20 cellular contexts compared by ENCODE assay signal in the genomic region with DNA sequence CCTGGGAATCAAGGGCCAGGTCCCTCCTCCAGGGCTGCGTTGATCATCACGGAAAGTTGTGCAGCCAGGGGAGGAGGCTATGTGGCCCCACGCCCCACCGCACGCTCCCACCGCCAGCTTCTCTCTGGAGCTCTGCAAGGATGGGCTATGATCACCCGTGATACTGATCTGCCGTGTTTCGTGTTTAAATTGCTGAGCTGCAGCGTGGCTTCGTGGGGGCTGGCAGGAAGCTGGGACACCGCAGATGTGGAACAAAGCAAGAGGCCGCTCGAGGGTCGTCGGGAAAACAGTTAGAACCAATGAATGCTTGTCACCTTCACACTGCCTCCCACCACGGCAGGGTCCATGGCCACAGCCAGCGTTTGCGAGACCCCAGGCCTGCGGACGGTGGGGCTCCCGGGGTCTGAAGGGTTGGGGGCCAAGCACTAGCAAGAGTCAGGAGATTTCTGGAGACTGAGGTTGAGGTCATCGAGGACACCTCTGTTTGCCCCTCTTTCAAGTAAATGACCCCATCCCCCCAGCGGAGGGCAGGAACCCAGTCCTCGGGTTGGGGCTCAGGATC. TPM values are rescaled to one million over a fixed set of nuclear protein-coding genes. Genes with fewer than 3 reads are reported as not detected.
DNase-seq lines count a peak whose midpoint lies in the region; ATAC-seq lines count a peak whose summit lies in the region.
"Had no signal": no experiment of that assay in that cellular context is flagged by ENCODE, and none has a peak within 500 bp of the region (broad histone marks: within the 10 kb centered on the region; RNA-seq: fewer than 3 reads in every experiment).

No MANE protein-coding gene starts in this region.

- H3K4me3 ChIP-seq in BLaER1 treated with 17β-estradiol and CSF1 and Interleukin-3, amounts not matched to agents 10 nM and 100 nM = peak overlapping the region in 2 of 10 experiments; percentile 12 to 17; a peak in 3 of 20 replicates
- no peak overlapping the region for H3K4me3 ChIP-seq in mesendoderm (ENCODE audit: low read length)
- H3K4me3 ChIP-seq: pancreas, right atrium auricular region had no signal

- intact Hi-C loops in activated CD4-positive, alpha-beta T cell treated with anti-CD3 and anti-CD28 coated beads for 36 hours (cut with DNase I, micrococcal nuclease) = no loop called here
- intact Hi-C loops in activated CD4-positive, alpha-beta T cell treated with anti-CD3 and anti-CD28 coated beads, Interleukin-2, amount 10 ng/mL, durations not matched to agents 24 days and 14 days (cut with micrococcal nuclease) = no loop called here

- no peak overlapping the region for H2BK120ac ChIP-seq in mesendoderm (ENCODE audit: low read depth, low read length)

- H2AK5ac ChIP-seq in mesendoderm (ENCODE audit: low read length) = peak overlapping the region; percentile 38

- H4K20me1 ChIP-seq in BLaER1 treated with 17β-estradiol and CSF1 and Interleukin-3, amounts not matched to agents 10 nM and 100 nM = peaks cover 0 to 10% (median 0%) of the 10 kb centered on the region in 11 experiments; a peak in 2 of 22 replicates

- H3K4me2 ChIP-seq in BLaER1 treated with 17β-estradiol and CSF1 and Interleukin-3, amounts not matched to agents 10 nM and 100 nM = peak overlapping the region; percentile 38 to 91 (median 85)
- no peak overlapping the region for H3K4me2 ChIP-seq in mesendoderm (ENCODE audit: low read length)

- H3K4me3 Mint-ChIP-seq in activated CD4-positive, alpha-beta T cell treated with anti-CD3 and anti-CD28 coated beads for 36 hours = no peak overlapping the region
- no peak overlapping the region for H3K4me3 Mint-ChIP-seq in activated CD4-positive, alpha-beta T cell treated with anti-CD3 and anti-CD28 coated beads, Interleukin-2, amount 10 ng/mL, durations not matched to agents 24 days and 14 days
- H3K4me3 Mint-ChIP-seq in T-helper 17 cell = peak overlapping the region; percentile 21
- H3K4me3 Mint-ChIP-seq: activated B cell treated with CpG ODN at 0.5 μM for 24 hours, memory B cell had no signal

- CTCF ChIA-PET in activated CD4-positive, alpha-beta T cell treated with anti-CD3 and anti-CD28 coated beads for 36 hours (lab: Charles Lee) = no interaction called here

- no peak overlapping the region for H2BK5ac ChIP-seq in mesendoderm (ENCODE audit: low read length)

- H3K27ac Mint-ChIP-seq in activated CD4-positive, alpha-beta T cell treated with anti-CD3 and anti-CD28 coated beads for 36 hours = no peak overlapping the region
- no peak overlapping the region for H3K27ac Mint-ChIP-seq in activated CD4-positive, alpha-beta T cell treated with anti-CD3 and anti-CD28 coated beads, Interleukin-2, amount 10 ng/mL, durations not matched to agents 24 days and 14 days
- H3K27ac Mint-ChIP-seq in T-helper 17 cell = no peak overlapping the region
- H3K27ac Mint-ChIP-seq: activated B cell treated with CpG ODN at 0.5 μM for 24 hours, memory B cell had no signal

- no peaks in the 10 kb centered on the region for H3K9me3 Mint-ChIP-seq in activated CD4-positive, alpha-beta T cell treated with anti-CD3 and anti-CD28 coated beads for 36 hours (ENCODE audit: low read depth)
- H3K9me3 Mint-ChIP-seq in activated CD4-positive, alpha-beta T cell treated with anti-CD3 and anti-CD28 coated beads, Interleukin-2, amount 10 ng/mL, durations not matched to agents 24 days and 14 days = no peaks in the 10 kb centered on the region
- H3K9me3 Mint-ChIP-seq: activated B cell treated with CpG ODN at 0.5 μM for 24 hours, memory B cell had no signal

- H3K4me1 Mint-ChIP-seq in activated CD4-positive, alpha-beta T cell treated with anti-CD3 and anti-CD28 coated beads for 36 hours = peaks cover 36% of the 10 kb centered on the region
- H3K4me1 Mint-ChIP-seq in activated CD4-positive, alpha-beta T cell treated with anti-CD3 and anti-CD28 coated beads, Interleukin-2, amount 10 ng/mL, durations not matched to agents 24 days and 14 days = peaks cover 16% of the 10 kb centered on the region
- peaks cover 13% of the 10 kb centered on the region for H3K4me1 Mint-ChIP-seq in T-helper 17 cell

- H4K5ac ChIP-seq in mesendoderm (ENCODE audit: low read length) = no peak overlapping the region

- no peaks in the 10 kb centered on the region for H3K79me2 ChIP-seq in mesendoderm (ENCODE audit: control insufficient read depth, insufficient read depth, low read length)

- no peak overlapping the region for H3K4ac ChIP-seq in mesendoderm (ENCODE audit: low read depth, low read length)

- peaks cover 50 to 99% (median 82%) of the 10 kb centered on the region in 10 experiments for H3K4me1 ChIP-seq in BLaER1 treated with 17β-estradiol and CSF1 and Interleukin-3, amounts not matched to agents 10 nM and 100 nM
- no peaks in the 10 kb centered on the region for H3K4me1 ChIP-seq in mesendoderm (ENCODE audit: control insufficient read depth, low read depth, low read length)
- H3K4me1 ChIP-seq: right atrium auricular region had no signal

- peak; percentile 34 for ATAC-seq in activated CD4-positive, alpha-beta T cell treated with anti-CD3 and anti-CD28 coated beads for 36 hours
- no peak for ATAC-seq in T-helper 17 cell

- peak overlapping the region in 1 of 11 experiments; percentile 74; a peak in 2 of 22 replicates for H3K9ac ChIP-seq in BLaER1 treated with 17β-estradiol and CSF1 and Interleukin-3, amounts not matched to agents 10 nM and 100 nM
- H3K9ac ChIP-seq in mesendoderm (ENCODE audit: low read length) = no peak overlapping the region

- no peaks in the 10 kb centered on the region for H3K79me1 ChIP-seq in mesendoderm (ENCODE audit: low read length)

- no CpG with 5 or more reads among the region's 25 CpGs for WGBS in mesendoderm (ENCODE audit: extremely low coverage, insufficient coverage, low lambda C conversion rate)

- H3K18ac ChIP-seq in mesendoderm (ENCODE audit: low read length) = no peak overlapping the region

- H3K27me3 Mint-ChIP-seq in activated CD4-positive, alpha-beta T cell treated with anti-CD3 and anti-CD28 coated beads for 36 hours = no peaks in the 10 kb centered on the region
- peaks cover 2% of the 10 kb centered on the region for H3K27me3 Mint-ChIP-seq in activated CD4-positive, alpha-beta T cell treated with anti-CD3 and anti-CD28 coated beads, Interleukin-2, amount 10 ng/mL, durations not matched to agents 24 days and 14 days
- H3K27me3 Mint-ChIP-seq in T-helper 17 cell = no peaks in the 10 kb centered on the region
- H3K27me3 Mint-ChIP-seq: activated B cell treated with CpG ODN at 0.5 μM for 24 hours, memory B cell had no signal

- H4K8ac ChIP-seq in mesendoderm (ENCODE audit: low read depth, low read length) = no peak overlapping the region

- peak overlapping the region in 4 of 11 experiments; percentile 38 to 86 (median 84); a peak in 7 of 22 replicates for H3K27ac ChIP-seq in BLaER1 treated with 17β-estradiol and CSF1 and Interleukin-3, amounts not matched to agents 10 nM and 100 nM
- H3K27ac ChIP-seq in mesendoderm (ENCODE audit: low read depth, low read length) = no peak overlapping the region
- H3K27ac ChIP-seq: right atrium auricular region had no signal

- peak overlapping the region; percentile 78 for H3K56ac ChIP-seq in mesendoderm (ENCODE audit: low read length)

- peaks cover 16 to 41% (median 30%) of the 10 kb centered on the region in 11 experiments for H3K9me3 ChIP-seq in BLaER1 treated with 17β-estradiol and CSF1 and Interleukin-3, amounts not matched to agents 10 nM and 100 nM (replicated peaks in 1 of 11)
- no peaks in the 10 kb centered on the region for H3K9me3 ChIP-seq in T-helper 17 cell (ENCODE audit: control insufficient read depth, low read length, poor library complexity, severe bottlenecking)
- H3K9me3 ChIP-seq: pancreas, right atrium auricular region had no signal

- H3K36me3 Mint-ChIP-seq in activated CD4-positive, alpha-beta T cell treated with anti-CD3 and anti-CD28 coated beads for 36 hours (ENCODE audit: low read depth) = no peaks in the 10 kb centered on the region
- H3K36me3 Mint-ChIP-seq in activated CD4-positive, alpha-beta T cell treated with anti-CD3 and anti-CD28 coated beads, Interleukin-2, amount 10 ng/mL, durations not matched to agents 24 days and 14 days (ENCODE audit: low read depth) = no peaks in the 10 kb centered on the region
- peaks cover 2% of the 10 kb centered on the region for H3K36me3 Mint-ChIP-seq in T-helper 17 cell (ENCODE audit: low read depth)

- peaks cover 0 to 14% (median 0%) of the 10 kb centered on the region in 11 experiments; a peak in 6 of 22 replicates for H3K36me3 ChIP-seq in BLaER1 treated with 17β-estradiol and CSF1 and Interleukin-3, amounts not matched to agents 10 nM and 100 nM
- no peaks in the 10 kb centered on the region for H3K36me3 ChIP-seq in mesendoderm (ENCODE audit: control insufficient read depth, insufficient read depth, low read length)
- H3K36me3 ChIP-seq: pancreas, right atrium auricular region had no signal

- no peak overlapping the region for H3K23ac ChIP-seq in mesendoderm (ENCODE audit: low read length)

- POLR2A ChIA-PET in activated CD4-positive, alpha-beta T cell treated with anti-CD3 and anti-CD28 coated beads for 36 hours (lab: Charles Lee) = interaction anchor here (1.6 kb wide), 1 partner anchor 8 kb away, joined by 5 read pairs; no protein-coding TSS in a partner anchor

- no peak overlapping the region for H2BK15ac ChIP-seq in mesendoderm (replicated peaks; ENCODE audit: low read depth)

- H3K27me3 ChIP-seq in BLaER1 treated with 17β-estradiol and CSF1 and Interleukin-3, amounts not matched to agents 10 nM and 100 nM = peaks cover 0 to 26% (median 0%) of the 10 kb centered on the region in 11 experiments; a peak in 7 of 22 replicates
- H3K27me3 ChIP-seq in mesendoderm (ENCODE audit: insufficient read depth, low read length, poor library complexity) = no peaks in the 10 kb centered on the region
- H3K27me3 ChIP-seq: pancreas, right atrium auricular region had no signal

- peak; percentile 39 for DNase-seq in activated CD4-positive, alpha-beta T cell treated with anti-CD3 and anti-CD28 coated beads for 36 hours
- DNase-seq in activated CD4-positive, alpha-beta T cell treated with anti-CD3 and anti-CD28 coated beads, Interleukin-2, amount 10 ng/mL, durations not matched to agents 24 days and 14 days = no peak
- DNase-seq in T-helper 17 cell = no peak
- DNase-seq in mesendoderm = no peak
- no peak for DNase-seq in DMS153 treated with DMSO at 0.1 percent for 48 hours (lab: John Stamatoyannopoulos, UW; ENCODE audit: unreplicated experiment)
- no peak for DNase-seq in stimulated activated naive CD4-positive, alpha-beta T cell treated with Interleukin-2 at 50 U/mL for 16 hours (lab: John Stamatoyannopoulos, UW)
- no peak for DNase-seq in cerebellum (ENCODE audit: low spot score)
- DNase-seq: activated B cell treated with CpG ODN at 0.5 μM for 24 hours, AML-193, amniotic stem cell, cortex of kidney, EL, NCI-H1092 treated with DMSO at 0.1 percent for 48 hours, NCI-H1930, NCI-H446, T-helper 9 cell had no signal

RNA-seq across cellular contexts. Expression of gene FBRSL1, which starts 51.7 kb away (rescaled TPM):
- 10 to 100 TPM; 35.7 to 55.1 TPM for total RNA-seq in activated CD4-positive, alpha-beta T cell treated with anti-CD3 and anti-CD28 coated beads for 36 hours
- total RNA-seq in activated CD4-positive, alpha-beta T cell treated with anti-CD3 and anti-CD28 coated beads, Interleukin-2, amount 10 ng/mL, durations not matched to agents 24 days and 14 days = 91.3 and 96.1 TPM in 2 replicates
- 10 to 100 TPM; 79.3 to 86.3 TPM for total RNA-seq in T-helper 17 cell
- polyA plus RNA-seq in mesendoderm (2013, experiment 1 of 2) = 86.6 TPM
- 82.2 TPM for polyA plus RNA-seq in mesendoderm (2013, experiment 2 of 2)
- total RNA-seq in cerebellum = 10.5 TPM
